In genomic region chr2:190736355-190736754, GRCh38 we compare ENCODE assay signal across 27 cellular contexts.
"Had no signal": no experiment of that assay in that cellular context is flagged by ENCODE, and none has a peak within 500 bp of the region (broad histone marks: within the 10 kb centered on the region; RNA-seq: fewer than 3 reads in every experiment).

No MANE protein-coding gene starts in this region.

- H3K9me3 Mint-ChIP-seq: dendritic cell treated with granulocyte-macrophage colony-stimulating factor and Interleukin-4, amounts not matched to agents 40 ng/mL and 50 ng/mL, for 4 days; effector memory CD8-positive, alpha-beta T cell had no signal

- ATAC-seq: effector memory CD8-positive, alpha-beta T cell; esophagus mucosa; foreskin keratinocyte; gastrocnemius medialis; gastroesophageal sphincter; heart left ventricle; heart right ventricle had no signal

- H3K4me3 ChIP-seq: colonic mucosa, coronary artery, dorsolateral prefrontal cortex, esophagus muscularis mucosa, esophagus squamous epithelium, gastrocnemius medialis, gastroesophageal sphincter, heart left ventricle, heart right ventricle had no signal

- H3K4me1 ChIP-seq: colonic mucosa, esophagus muscularis mucosa, esophagus squamous epithelium, foreskin keratinocyte, gastrocnemius medialis, gastroesophageal sphincter, heart left ventricle, heart right ventricle had no signal

- H3K36me3 ChIP-seq: colonic mucosa, esophagus muscularis mucosa, esophagus squamous epithelium, gastrocnemius medialis, gastroesophageal sphincter, heart left ventricle, heart right ventricle had no signal

- DNase-seq: colonic mucosa; cortex of kidney; dermis blood vessel endothelial cell; dorsolateral prefrontal cortex; effector CD4-positive, alpha-beta T cell; effector CD8-positive, alpha-beta T cell; effector memory CD4-positive, alpha-beta T cell; effector memory CD8-positive, alpha-beta T cell; endodermal cell; erythroblast; esophagus squamous epithelium; foreskin fibroblast; foreskin keratinocyte; foreskin melanocyte; gastrocnemius medialis; glutamatergic neuron; head of caudate nucleus; heart left ventricle; heart right ventricle had no signal

- H3K4me3 Mint-ChIP-seq: dendritic cell treated with granulocyte-macrophage colony-stimulating factor and Interleukin-4, amounts not matched to agents 40 ng/mL and 50 ng/mL, for 4 days; effector memory CD8-positive, alpha-beta T cell; endodermal cell had no signal

- H3K9me3 ChIP-seq: colonic mucosa, esophagus muscularis mucosa, gastrocnemius medialis, gastroesophageal sphincter had no signal

- FAIRE-seq: endometrium, endothelial cell of umbilical vein, frontal cortex had no signal

- H3K27ac Mint-ChIP-seq: dendritic cell treated with granulocyte-macrophage colony-stimulating factor and Interleukin-4, amounts not matched to agents 40 ng/mL and 50 ng/mL, for 4 days; effector memory CD8-positive, alpha-beta T cell; endodermal cell had no signal
